In the genomic region with DNA sequence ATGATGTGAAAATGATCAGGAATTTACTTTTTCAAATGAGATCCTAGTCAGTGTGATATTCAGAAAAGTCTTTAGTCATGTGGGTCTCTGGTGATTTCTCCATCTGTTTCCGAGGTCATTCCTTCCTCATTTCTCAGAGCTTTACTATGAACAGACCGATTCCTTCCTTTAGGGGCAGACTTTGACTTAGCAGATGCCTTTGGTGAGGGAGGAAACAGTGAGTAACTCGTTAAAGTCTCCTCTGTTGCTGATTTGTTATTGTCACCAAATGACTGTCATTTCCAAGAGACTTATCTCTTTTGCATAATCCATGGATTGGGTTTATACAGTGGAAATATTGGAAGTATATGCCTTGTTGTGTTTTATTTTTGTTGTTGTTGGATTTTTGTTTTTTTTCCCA, we compare ENCODE assay signal across 9 cellular contexts.
DNase-seq lines count a peak whose midpoint lies in the region; ATAC-seq and TF ChIP-seq lines count a peak whose summit lies in the region.
"Had no signal": no experiment of that assay in that cellular context is flagged by ENCODE, and none has a peak within 500 bp of the region (broad histone marks: within the 10 kb centered on the region; RNA-seq: fewer than 3 reads in every experiment).

No MANE protein-coding gene starts in this region.

- CTCF ChIA-PET in naive thymus-derived CD4-positive, alpha-beta T cell (lab: Charles Lee), result no interaction called here

- H3K36me3 ChIP-seq in HUES48 (ENCODE audit: control insufficient read depth, insufficient read depth, low read length) (peaks cover 73% of the 10 kb centered on the region), endodermal cell (ENCODE audit: control insufficient read depth, insufficient read depth, low read length) (peaks cover 61% of the 10 kb centered on the region)
- peaks cover 0 to 45% (median 8%) of the 10 kb centered on the region in 3 experiments for H3K36me3 ChIP-seq in naive thymus-derived CD4-positive, alpha-beta T cell (ENCODE audit: control insufficient read depth in 2 of 3, insufficient read depth in 3 of 3, low read length in 3 of 3)

- no peaks in the 10 kb centered on the region for H3K9me3 Mint-ChIP-seq in endodermal cell
- H3K9me3 Mint-ChIP-seq in naive thymus-derived CD4-positive, alpha-beta T cell, result no peaks in the 10 kb centered on the region

- intact Hi-C loops in naive thymus-derived CD4-positive, alpha-beta T cell (cut with micrococcal nuclease), result no loop called here

- TF ChIP-seq CTCF in AG09309 (IDR thresholded peaks at IDR 0.05; ENCODE audit: control insufficient read depth, insufficient read depth, low read depth, low read length, missing control alignments), result peak; percentile 65
- peak; percentile 72 for TF ChIP-seq CTCF in endodermal cell (conservative IDR thresholded peaks at IDR 0.05)

- no peak overlapping the region for H3K4me3 Mint-ChIP-seq in endodermal cell
- peak overlapping the region in 1 of 10 donors; percentile 32 for H3K4me3 Mint-ChIP-seq in naive thymus-derived CD4-positive, alpha-beta T cell

- H3K36me3 Mint-ChIP-seq in endodermal cell (ENCODE audit: low read depth), result peaks cover 75% of the 10 kb centered on the region
- peaks cover 14 to 76% (median 57%) of the 10 kb centered on the region in 5 donors for H3K36me3 Mint-ChIP-seq in naive thymus-derived CD4-positive, alpha-beta T cell

- H3K9ac ChIP-seq in HUES48 (ENCODE audit: low read depth, low read length), result no peak overlapping the region
- H3K9ac ChIP-seq in endodermal cell (ENCODE audit: extremely low read depth, low read length, poor library complexity, severe bottlenecking), result no peak overlapping the region

- WGBS in endodermal cell (ENCODE audit: insufficient coverage in 1 of 2, insufficient read length in 1 of 2), 2 experiments, result 14 to 51% methylated on average over 2 to 3 of the region's 3 CpGs

- H3K4me1 Mint-ChIP-seq in endodermal cell, result peaks cover 45% of the 10 kb centered on the region
- peaks cover 24 to 50% (median 30%) of the 10 kb centered on the region in 7 donors for H3K4me1 Mint-ChIP-seq in naive thymus-derived CD4-positive, alpha-beta T cell

- H3K4me1 ChIP-seq in HUES48 (ENCODE audit: control insufficient read depth, insufficient read depth, low read length) (peaks cover 12% of the 10 kb centered on the region; the same call in 1 of the 2 replicates), endodermal cell (ENCODE audit: control insufficient read depth, insufficient read depth, low read length) (peaks cover 4% of the 10 kb centered on the region)
- peaks cover under 1 to 13% of the 10 kb centered on the region in 2 donors for H3K4me1 ChIP-seq in naive thymus-derived CD4-positive, alpha-beta T cell (ENCODE audit: control insufficient read depth in 2 of 2, insufficient read depth in 2 of 2, low read length in 2 of 2)

- peaks cover 5% of the 10 kb centered on the region; the same call in 1 of the 2 replicates for H3K27me3 ChIP-seq in HUES48 (ENCODE audit: control insufficient read depth, insufficient read depth, low read length)
- H3K27me3 ChIP-seq in endodermal cell (ENCODE audit: control insufficient read depth, insufficient read depth, low read length, poor library complexity, severe bottlenecking), result no peaks in the 10 kb centered on the region
- no peaks in the 10 kb centered on the region for H3K27me3 ChIP-seq in naive thymus-derived CD4-positive, alpha-beta T cell (ENCODE audit: control insufficient read depth in 2 of 2, insufficient read depth in 2 of 2, low read length in 2 of 2)

- no peaks in the 10 kb centered on the region for H3K27me3 Mint-ChIP-seq in endodermal cell (ENCODE audit: insufficient read depth)
- H3K27me3 Mint-ChIP-seq in naive thymus-derived CD4-positive, alpha-beta T cell, result no peaks in the 10 kb centered on the region

- H3K9me3 ChIP-seq in HUES48 (ENCODE audit: control insufficient read depth, insufficient read depth, low read length), result no peaks in the 10 kb centered on the region
- no peaks in the 10 kb centered on the region for H3K9me3 ChIP-seq in endodermal cell (ENCODE audit: control insufficient read depth, low read length)
- no peaks in the 10 kb centered on the region for H3K9me3 ChIP-seq in naive thymus-derived CD4-positive, alpha-beta T cell (ENCODE audit: control insufficient read depth in 2 of 3, low read length in 3 of 3)

- H3K27ac Mint-ChIP-seq in endodermal cell, result peak overlapping the region; percentile 72
- peak overlapping the region in 1 of 9 donors; percentile 48 for H3K27ac Mint-ChIP-seq in naive thymus-derived CD4-positive, alpha-beta T cell

- H3K4me3 ChIP-seq in AG09309 (ENCODE audit: control insufficient read depth, low read depth, low read length) (no peak overlapping the region), HUES48 (ENCODE audit: low read depth, low read length) (no peak overlapping the region), endodermal cell (ENCODE audit: low read length) (no peak overlapping the region)
- H3K4me3 ChIP-seq in naive thymus-derived CD4-positive, alpha-beta T cell (ENCODE audit: low read length), result no peak overlapping the region

- H3K27ac ChIP-seq in HUES48 (ENCODE audit: low read depth, low read length) (peak overlapping the region; percentile 43), endodermal cell (ENCODE audit: low read depth, low read length) (no peak overlapping the region)
- H3K27ac ChIP-seq in naive thymus-derived CD4-positive, alpha-beta T cell (ENCODE audit: low read depth, low read length), result no peak overlapping the region

- ATAC-seq in naive thymus-derived CD4-positive, alpha-beta T cell, result peak; percentile 89
- ATAC-seq in GM19455 (IDR thresholded peaks at IDR 0.05; ENCODE audit: unreplicated experiment), result no peak

- POLR2A ChIA-PET in naive thymus-derived CD4-positive, alpha-beta T cell (lab: Charles Lee), result no interaction called here

- DNase-seq in AG09309 (ENCODE audit: low read depth) (peak; percentile 73), endodermal cell (no peak), D341Med (ENCODE audit: low spot score) (no peak), UCSD-AML1 (lab: John Stamatoyannopoulos, UW; ENCODE audit: unreplicated experiment) (no peak), NCI-H1930 (lab: John Stamatoyannopoulos, UW) (no peak)
- DNase-seq in naive thymus-derived CD4-positive, alpha-beta T cell, result no peak
- DNase-seq: amygdala had no signal
